ENCODE assay signal across 1 cellular context in genomic region chr11:112017538-112017937, GRCh38.
TF ChIP-seq lines count a peak whose summit lies in the region.

No MANE protein-coding gene starts in this region.

TF ChIP-seq in endothelial cell of umbilical vein, 7 proteins besides CTCF, POLR2A, EP300 and RAD21:
- TF ChIP-seq GATA2 (IDR thresholded peaks at IDR 0.05; ENCODE audit: insufficient read depth, insufficient read length, low read depth, low read length): peak; percentile 61
- TF ChIP-seq JUN (IDR thresholded peaks at IDR 0.05; ENCODE audit: borderline replicate concordance, insufficient read depth, insufficient read length, low read depth): no peak
- peak; percentile 33 for TF ChIP-seq POLR2AphosphoS5 (IDR thresholded peaks at IDR 0.05; ENCODE audit: insufficient read depth, low read depth, low read length)
